8 cellular contexts compared by ENCODE assay signal in genomic region chr19:45693168-45693788, GRCh38. TPM values are rescaled to one million over a fixed set of nuclear protein-coding genes. Genes with fewer than 3 reads are reported as not detected.
A peak's percentile ranks its signal among the peaks of the same experiment; 100 is the strongest.
DNase-seq lines count a peak whose midpoint lies in the region; ATAC-seq lines count a peak whose summit lies in the region.

No MANE protein-coding gene starts in this region.

- peak overlapping the region; percentile 90 for H3K9ac ChIP-seq in endocrine pancreas (ENCODE audit: control insufficient read depth, insufficient read depth, low read length)

- H3K27ac ChIP-seq in mesodermal cell (ENCODE audit: low read depth, low read length, severe bottlenecking), result peak overlapping the region; percentile 94

- WGBS in mesodermal cell (ENCODE audit: insufficient coverage in 2 of 2), 2 experiments, result 0 to 2% methylated on average over 7 of the region's 20 CpGs

- H3K4me3 ChIP-seq in endocrine pancreas (ENCODE audit: control insufficient read depth, insufficient read depth, low read length) (peak overlapping the region; percentile 68), mesodermal cell (ENCODE audit: extremely low read depth, insufficient read depth, low read length, poor library complexity, severe bottlenecking) (peak overlapping the region; percentile 93)

- H3K4me1 ChIP-seq in endocrine pancreas (ENCODE audit: control insufficient read depth, insufficient read depth, low read length) (no peaks in the 10 kb centered on the region), mesodermal cell (ENCODE audit: control insufficient read depth, insufficient read depth, low read length, poor library complexity, severe bottlenecking) (peaks cover 5% of the 10 kb centered on the region)

- DNase-seq in AG08396 (ENCODE audit: low spot score), result peak; percentile 82
- DNase-seq in H4 (ENCODE audit: low spot score), result peak; percentile 31
- peak; percentile 20 for DNase-seq in NCI-H526 treated with DMSO at 0.1 percent for 48 hours (lab: John Stamatoyannopoulos, UW)
- peak; percentile 91 for DNase-seq in activated CD8-positive, alpha-beta memory T cell treated with anti-CD3 and anti-CD28 coated beads for 24 hours
- DNase-seq in stimulated activated CD8-positive, alpha-beta memory T cell treated with anti-CD3 and anti-CD28 coated beads, Interleukin-15, amount 100 ng/mL, for 48 hours (ENCODE audit: low read depth in 2 of 2), result peak; percentile 61 to 66

- no peaks in the 10 kb centered on the region for H3K27me3 ChIP-seq in endocrine pancreas (ENCODE audit: control insufficient read depth, insufficient read depth, low read length)

- no peak for ATAC-seq in GM21447 (IDR thresholded peaks at IDR 0.05; ENCODE audit: unreplicated experiment)

- H3K36me3 ChIP-seq in endocrine pancreas (ENCODE audit: control insufficient read depth, insufficient read depth, low read length) (no peaks in the 10 kb centered on the region), mesodermal cell (ENCODE audit: control insufficient read depth, insufficient read depth, low read length) (peaks cover 58% of the 10 kb centered on the region)

- H3K9me3 ChIP-seq in endocrine pancreas (ENCODE audit: control insufficient read depth, low read length) (no peaks in the 10 kb centered on the region), mesodermal cell (ENCODE audit: control insufficient read depth, low read length) (no peaks in the 10 kb centered on the region)

RNA-seq across cellular contexts. Expression of gene QPCTL, which starts 0.8 kb away (rescaled TPM):
- 5.4 and 5.9 TPM in 2 replicates for total RNA-seq in H4 (2014; rRNA removed; shearing (Covaris generic))
- 21.8 TPM for polyA plus RNA-seq in mesodermal cell (2013, experiment 1 of 2)
- polyA plus RNA-seq in mesodermal cell (2013, experiment 2 of 2), result 17.3 TPM

RNA-seq across cellular contexts. Expression of gene SNRPD2, which starts 1.5 kb away (rescaled TPM):
- 318 and 326 TPM in 2 replicates for total RNA-seq in H4 (2014; rRNA removed; shearing (Covaris generic))
- polyA plus RNA-seq in mesodermal cell (2013, experiment 1 of 2), result 595 TPM
- 570 TPM for polyA plus RNA-seq in mesodermal cell (2013, experiment 2 of 2)

RNA-seq across cellular contexts. Expression of gene GIPR, which starts 25.3 kb away (rescaled TPM):
- not detected in 2 replicates for total RNA-seq in H4 (2014; rRNA removed; shearing (Covaris generic))
- 10.8 TPM for polyA plus RNA-seq in mesodermal cell (2013, experiment 1 of 2)
- 9.3 TPM for polyA plus RNA-seq in mesodermal cell (2013, experiment 2 of 2)

RNA-seq across cellular contexts. Expression of gene FBXO46, which starts 37.4 kb away (rescaled TPM):
- total RNA-seq in H4 (2014; rRNA removed; shearing (Covaris generic)), result 2.3 and 2.8 TPM in 2 replicates
- 10.3 TPM for polyA plus RNA-seq in mesodermal cell (2013, experiment 1 of 2)
- polyA plus RNA-seq in mesodermal cell (2013, experiment 2 of 2), result 8.8 TPM

RNA-seq across cellular contexts. Expression of gene MEIOSIN, which starts 40.0 kb away (rescaled TPM):
- not detected in 2 replicates for total RNA-seq in H4 (2014; rRNA removed; shearing (Covaris generic))
- not detected for polyA plus RNA-seq in mesodermal cell (2013, experiment 1 of 2)
- polyA plus RNA-seq in mesodermal cell (2013, experiment 2 of 2), result not detected

Comparison
In these comparisons a context has a peak if more than half of its experiments do, and no peak if none do; other contexts are left out.
1. DNase-seq: peak in every context shown above with its lines; median percentile 91 in activated CD8-positive, alpha-beta memory T cell treated with anti-CD3 and anti-CD28 coated beads for 24 hours; 82 in AG08396; 64 in stimulated activated CD8-positive, alpha-beta memory T cell treated with anti-CD3 and anti-CD28 coated beads, Interleukin-15, amount 100 ng/mL, for 48 hours; 31 in H4; 20 in NCI-H526 treated with DMSO at 0.1 percent for 48 hours.